35 cellular contexts compared by ENCODE assay signal in the genomic region with DNA sequence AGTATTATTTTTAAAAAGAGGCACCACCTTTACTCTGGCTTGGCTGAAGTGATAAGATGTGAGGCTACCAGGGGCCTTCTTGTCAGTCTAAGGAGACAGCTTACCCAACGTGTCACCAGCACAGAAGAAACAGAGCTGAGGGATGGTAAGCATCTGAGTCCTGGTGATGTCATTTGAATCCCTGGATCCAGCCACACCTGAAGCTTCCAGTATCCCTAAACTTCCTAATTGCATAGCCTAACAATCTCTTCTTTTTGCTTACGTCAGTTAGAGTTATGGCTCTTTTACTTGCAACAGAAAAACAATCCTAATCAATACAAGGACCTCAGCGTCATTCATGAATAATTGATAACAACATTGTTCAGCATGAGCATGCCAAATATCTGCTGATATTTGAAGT.
"Had no signal": no experiment of that assay in that cellular context is flagged by ENCODE, and none has a peak within 500 bp of the region (broad histone marks: within the 10 kb centered on the region; RNA-seq: fewer than 3 reads in every experiment).

No MANE protein-coding gene starts in this region.

- H3K4me3 ChIP-seq: MG63 had no signal

- H3K27me3 ChIP-seq: MG63 had no signal

- H3K36me3 ChIP-seq: MG63 had no signal

- DNase-seq: Karpas-422, Kasumi-1, MG63, MM.1S, MV-4-11, NCI-H1048, NCI-H1092, NCI-H1092 treated with DMSO at 0.1 percent for 48 hours, NCI-H1105, NCI-H1105 treated with DMSO at 0.1 percent for 48 hours, NCI-H1417, NCI-H1417 treated with DMSO at 0.1 percent for 48 hours, NCI-H1436, NCI-H1436 treated with DMSO at 0.1 percent for 48 hours, NCI-H146, NCI-H1694, NCI-H1694 treated with DMSO at 0.1 percent for 48 hours, NCI-H187, NCI-H187 treated with DMSO at 0.1 percent for 48 hours, NCI-H1930, NCI-H2029, NCI-H2029 treated with DMSO at 0.1 percent for 48 hours, NCI-H2081, NCI-H2081 treated with DMSO at 0.1 percent for 48 hours, NCI-H2107, NCI-H2171, NCI-H2171 treated with DMSO at 0.1 percent for 48 hours, NCI-H2227 treated with DMSO at 0.1 percent for 48 hours, NCI-H226, NCI-H345, NCI-H446, NCI-H446 treated with DMSO at 0.1 percent for 48 hours, NCI-H510A, NCI-H510A treated with DMSO at 0.1 percent for 48 hours, NCI-H524 had no signal

- H3K9me3 ChIP-seq: MG63 had no signal
